In the genomic region with DNA sequence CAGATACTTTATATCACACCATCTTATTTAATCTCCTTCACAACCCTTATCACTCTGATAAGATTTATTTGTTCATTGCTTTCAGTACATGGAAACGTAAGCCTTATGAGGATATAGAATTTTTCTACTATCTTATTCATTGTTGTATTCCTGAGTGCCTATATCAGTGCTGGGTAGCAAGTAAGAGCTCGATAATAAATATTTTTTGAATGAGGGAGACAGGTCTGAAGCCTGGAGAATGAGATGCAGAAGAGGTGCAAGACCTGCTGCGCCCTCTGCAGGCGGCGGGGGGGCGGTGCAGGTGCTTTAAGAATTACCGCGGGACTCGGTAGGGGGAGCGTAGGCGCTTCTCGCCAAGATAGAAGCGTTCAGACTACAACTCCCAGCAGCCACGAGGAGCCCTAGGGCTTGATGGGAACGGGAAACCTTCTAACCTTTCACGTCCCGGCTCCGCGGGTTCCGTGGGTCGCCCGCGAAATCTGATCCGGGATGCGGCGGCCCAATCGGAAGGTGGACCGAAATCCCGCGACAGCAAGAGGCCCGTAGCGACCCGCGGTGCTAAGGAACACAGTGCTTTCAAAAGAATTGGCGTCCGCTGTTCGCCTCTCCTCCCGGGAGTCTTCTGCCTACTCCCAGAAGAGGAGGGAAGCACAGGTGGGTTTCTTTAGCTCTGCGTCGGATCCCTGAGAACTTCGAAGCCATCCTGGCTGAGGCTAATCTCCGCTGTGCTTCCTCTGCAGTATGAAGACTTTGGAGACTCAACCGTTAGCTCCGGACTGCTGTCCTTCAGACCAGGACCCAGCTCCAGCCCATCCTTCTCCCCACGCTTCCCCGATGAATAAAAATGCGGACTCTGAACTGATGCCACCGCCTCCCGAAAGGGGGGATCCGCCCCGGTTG, we compare ENCODE assay signal across 8 cellular contexts. TPM values are rescaled to one million over a fixed set of nuclear protein-coding genes. Genes with fewer than 3 reads are reported as not detected.
DNase-seq lines count a peak whose midpoint lies in the region; FAIRE-seq and TF ChIP-seq lines count a peak whose summit lies in the region.

A gene (plus strand): TSS at position 570 of the 900 bp plus-strand sequence. CDS start 172 bp downstream, at position 742.

- peak within 1 kb of the TSS; percentile 89 for H3K4me3 Mint-ChIP-seq in activated naive CD4-positive, alpha-beta T cell treated with anti-CD3 and anti-CD28 coated beads for 36 hours

- H3K27me3 ChIP-seq in neutrophil, result no peaks in the 10 kb centered on the region

- no peaks in the 10 kb centered on the region for H3K9me3 Mint-ChIP-seq in activated naive CD4-positive, alpha-beta T cell treated with anti-CD3 and anti-CD28 coated beads for 36 hours

- TF ChIP-seq CTCF in HFF-Myc (IDR thresholded peaks at IDR 0.05; ENCODE audit: low read depth, low read length, missing control alignments) (peak; percentile 94), neutrophil (IDR thresholded peaks at IDR 0.05) (peak; percentile 99)

- peaks cover 32 to 39% of the 10 kb centered on the region in 2 experiments for H3K4me1 ChIP-seq in neutrophil (ENCODE audit: control insufficient read depth in 1 of 2, insufficient read depth in 1 of 2, low read depth in 1 of 2, low read length in 1 of 2)

- H3K4me1 Mint-ChIP-seq in activated naive CD4-positive, alpha-beta T cell treated with anti-CD3 and anti-CD28 coated beads for 36 hours (ENCODE audit: low read depth), result peaks cover 33% of the 10 kb centered on the region

- peak within 1 kb of the TSS; percentile 99 for H3K27ac Mint-ChIP-seq in activated naive CD4-positive, alpha-beta T cell treated with anti-CD3 and anti-CD28 coated beads for 36 hours

- peaks cover 37% of the 10 kb centered on the region for H3K36me3 Mint-ChIP-seq in activated naive CD4-positive, alpha-beta T cell treated with anti-CD3 and anti-CD28 coated beads for 36 hours (ENCODE audit: low read depth)

- H3K36me3 ChIP-seq in neutrophil, result peaks cover 6% of the 10 kb centered on the region

- CTCF ChIA-PET in activated naive CD4-positive, alpha-beta T cell treated with anti-CD3 and anti-CD28 coated beads for 36 hours (lab: Charles Lee), result interaction anchor here (0.5 to 4.6 kb wide), 36 partner anchors 9 to 432 kb away, joined by 3 to 56 read pairs (median 5); a partner anchor contains a TSS

- DNase-seq in HFF-Myc (ENCODE audit: extremely low read depth, low read depth) (peak; percentile 96), NAMALWA (ENCODE audit: low spot score) (peak; percentile 93), SK-N-DZ (ENCODE audit: low spot score) (peak; percentile 99), frontal cortex (ENCODE audit: low spot score in 2 of 2) (peak; percentile 83 to 93), superior temporal gyrus (ENCODE audit: extremely low spot score) (peak; percentile 99)
- DNase-seq in activated naive CD4-positive, alpha-beta T cell treated with anti-CD3 and anti-CD28 coated beads for 36 hours, result peak; percentile 98

- intact Hi-C loops in activated naive CD4-positive, alpha-beta T cell treated with anti-CD3 and anti-CD28 coated beads for 36 hours (cut with micrococcal nuclease), result loop anchor here (1.0 to 10.0 kb wide), 14 partner anchors 56 to 449 kb away; a partner anchor contains a TSS

- no peaks in the 10 kb centered on the region for H3K9me3 ChIP-seq in neutrophil

- peak; percentile 39 for FAIRE-seq in frontal cortex (lab: Jason Lieb, UNC)

- no peaks in the 10 kb centered on the region for H3K27me3 Mint-ChIP-seq in activated naive CD4-positive, alpha-beta T cell treated with anti-CD3 and anti-CD28 coated beads for 36 hours (ENCODE audit: low read depth)

- H3K27ac ChIP-seq in neutrophil, result peak within 1 kb of the TSS; percentile 95

- H3K4me3 ChIP-seq in GM08714 (ENCODE audit: low read length), result peak within 1 kb of the TSS; percentile 84
- peak within 1 kb of the TSS; percentile 90 for H3K4me3 ChIP-seq in HFF-Myc (replicated peaks; ENCODE audit: low read depth, low read length)
- H3K4me3 ChIP-seq in neutrophil (ENCODE audit: low read depth in 1 of 2, low read length in 1 of 2), result peak within 1 kb of the TSS; percentile 70 to 93

RNA-seq across cellular contexts. Expression of the gene that starts here (rescaled TPM):
- polyA plus RNA-seq in SK-N-DZ (2014; cell fraction: cytosol; rRNA removed), result 48.4 and 50.3 TPM in 2 replicates
- 58.4 and 68.1 TPM in 2 replicates for polyA plus RNA-seq in SK-N-DZ (2014; cell fraction: nucleus; rRNA removed)
- 10 to 100 TPM; 13.7 to 14.7 TPM for total RNA-seq in activated naive CD4-positive, alpha-beta T cell treated with anti-CD3 and anti-CD28 coated beads for 36 hours
- total RNA-seq in frontal cortex, result 11.8 TPM

Comparison
In these comparisons a context has a peak if more than half of its experiments do, and no peak if none do; other contexts are left out.
1. Peak in every context shown above with its lines: DNase-seq, H3K4me3 ChIP-seq and H3K27ac ChIP-seq.